Comparison of ENCODE assay signal across 36 cellular contexts in the genomic region with DNA sequence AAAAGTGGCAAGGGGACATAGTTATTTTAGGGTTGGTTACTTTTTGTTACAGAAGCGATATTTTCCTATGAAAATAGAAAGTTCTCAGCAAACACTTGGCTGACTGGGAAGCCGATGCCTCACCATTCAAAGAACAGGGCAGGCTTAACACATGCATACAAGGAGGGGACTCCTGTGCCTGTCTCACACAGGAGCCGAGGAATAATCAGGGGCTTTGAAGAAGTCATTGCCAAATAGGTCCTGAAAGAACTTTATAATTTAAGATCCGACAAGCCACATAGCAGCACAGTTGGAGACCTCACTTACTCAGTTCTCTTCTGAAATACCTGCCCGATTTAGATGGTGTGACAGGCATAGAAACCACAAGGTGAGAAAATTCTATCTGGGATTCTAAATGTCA.
"Had no signal": no experiment of that assay in that cellular context is flagged by ENCODE, and none has a peak within 500 bp of the region (broad histone marks: within the 10 kb centered on the region; RNA-seq: fewer than 3 reads in every experiment).

No MANE protein-coding gene starts in this region.

- H3K4me3 Mint-ChIP-seq: activated naive CD4-positive, alpha-beta T cell treated with anti-CD3 and anti-CD28 coated beads, Interleukin-2, amount 10 ng/mL, durations not matched to agents 7 days and 5 days; activated naive CD4-positive, alpha-beta T cell treated with anti-CD3 and anti-CD28 coated beads, Interleukin-2, amount 50 U/mL, for 24 hours; activated naive CD8-positive, alpha-beta T cell; activated naive CD8-positive, alpha-beta T cell treated with anti-CD3 and anti-CD28 coated beads for 36 hours; activated naive CD8-positive, alpha-beta T cell treated with anti-CD3 and anti-CD28 coated beads, Interleukin-2, amount 10 ng/mL, durations not matched to agents 7 days and 5 days; activated naive CD8-positive, alpha-beta T cell treated with anti-CD3 and anti-CD28 coated beads, Interleukin-2, amount 50 U/mL, for 24 hours; activated T-cell treated with anti-CD3 and anti-CD28 coated beads, Interleukin-2, amount 50 U/mL, for 24 hours; activated T-cell treated with anti-CD3 and anti-CD28 coated beads, Interleukin-2, amount 50 U/mL, for 4 hours; activated T-cell treated with anti-CD3 and anti-CD28 coated beads, Interleukin-2, amount 50 U/mL, for 72 hours; activated T-helper 1 cell treated with anti-CD3 and anti-CD28 coated beads, Interleukin-12 subunit alpha, Interleukin-12 subunit beta, Interleukin-2, Interleukin-4 antibody, amounts not matched to agents 30 ng/mL and 10 ng/mL and 1 ng/mL, durations not matched to agents 14 hours and 24 hours and 36 hours; activated T-helper 17 cell treated with anti-CD3 and anti-CD28 coated beads, Interleukin-2, amount 50 U/mL, for 72 hours; brain; central memory CD8-positive, alpha-beta T cell had no signal

- DNase-seq: activated effector memory CD4-positive, alpha-beta T cell treated with anti-CD3 and anti-CD28 coated beads, Interleukin-2, amount 50 U/mL, for 16 hours; activated effector memory CD4-positive, alpha-beta T cell treated with Interleukin-2 at 50 U/mL for 16 hours; activated gamma-delta T cell; activated gamma-delta T cell treated with Interleukin-2 at 50 U/mL for 16 hours; activated naive CD4-positive, alpha-beta T cell; activated naive CD4-positive, alpha-beta T cell treated with anti-CD3 and anti-CD28 coated beads, Interleukin-2, amount 10 ng/mL, durations not matched to agents 7 days and 5 days; activated naive CD4-positive, alpha-beta T cell treated with anti-CD3 and anti-CD28 coated beads, Interleukin-2, amount 50 U/mL, for 16 hours; activated naive CD4-positive, alpha-beta T cell treated with Interleukin-2 at 50 U/mL for 16 hours; activated naive CD8-positive, alpha-beta T cell treated with anti-CD3 and anti-CD28 coated beads for 36 hours; activated naive CD8-positive, alpha-beta T cell treated with anti-CD3 and anti-CD28 coated beads, Interleukin-2, amount 10 ng/mL, durations not matched to agents 7 days and 5 days; activated naive CD8-positive, alpha-beta T cell treated with anti-CD3 and anti-CD28 coated beads, Interleukin-2, amount 50 U/mL, for 24 hours; activated T-cell treated with anti-CD3 and anti-CD28 coated beads, Interleukin-2, amount 50 U/mL, for 1 hour; activated T-cell treated with anti-CD3 and anti-CD28 coated beads, Interleukin-2, amount 50 U/mL, for 24 hours; activated T-cell treated with anti-CD3 and anti-CD28 coated beads, Interleukin-2, amount 50 U/mL, for 4 hours; activated T-cell treated with anti-CD3 and anti-CD28 coated beads, Interleukin-2, amount 50 U/mL, for 48 hours; activated T-cell treated with anti-CD3 and anti-CD28 coated beads, Interleukin-2, amount 50 U/mL, for 72 hours; adrenal gland; amniotic stem cell; amygdala; aorta; body of pancreas; brain microvascular endothelial cell; caudate nucleus; central memory CD4-positive, alpha-beta T cell; cerebellar nuclear complex had no signal

- H3K27ac ChIP-seq: adrenal gland, ascending aorta, body of pancreas, brain microvascular endothelial cell, breast epithelium, cardiac muscle cell had no signal

- H3K27me3 ChIP-seq: adrenal gland, ascending aorta, body of pancreas, brain microvascular endothelial cell, breast epithelium, cardiac muscle cell had no signal

- H3K27me3 Mint-ChIP-seq: activated naive CD4-positive, alpha-beta T cell treated with anti-CD3 and anti-CD28 coated beads, Interleukin-2, amount 10 ng/mL, durations not matched to agents 7 days and 5 days; activated naive CD8-positive, alpha-beta T cell; activated T-cell treated with anti-CD3 and anti-CD28 coated beads, Interleukin-2, amount 50 U/mL, for 24 hours; brain; central memory CD8-positive, alpha-beta T cell had no signal

- H3K4me1 ChIP-seq: adrenal gland, ascending aorta, body of pancreas, breast epithelium had no signal

- H3K27ac Mint-ChIP-seq: activated naive CD4-positive, alpha-beta T cell treated with anti-CD3 and anti-CD28 coated beads, Interleukin-2, amount 10 ng/mL, durations not matched to agents 7 days and 5 days; activated naive CD4-positive, alpha-beta T cell treated with anti-CD3 and anti-CD28 coated beads, Interleukin-2, amount 50 U/mL, for 24 hours; activated naive CD4-positive, alpha-beta T cell treated with anti-CD3 and anti-CD28 coated beads, Interleukin-2, amount 50 U/mL, for 72 hours; activated naive CD8-positive, alpha-beta T cell; activated naive CD8-positive, alpha-beta T cell treated with anti-CD3 and anti-CD28 coated beads for 36 hours; activated naive CD8-positive, alpha-beta T cell treated with anti-CD3 and anti-CD28 coated beads, Interleukin-2, amount 10 ng/mL, durations not matched to agents 7 days and 5 days; activated naive CD8-positive, alpha-beta T cell treated with anti-CD3 and anti-CD28 coated beads, Interleukin-2, amount 50 U/mL, for 24 hours; activated T-cell treated with anti-CD3 and anti-CD28 coated beads, Interleukin-2, amount 50 U/mL, for 24 hours; activated T-cell treated with anti-CD3 and anti-CD28 coated beads, Interleukin-2, amount 50 U/mL, for 72 hours; activated T-helper 1 cell treated with anti-CD3 and anti-CD28 coated beads, Interleukin-12 subunit alpha, Interleukin-12 subunit beta, Interleukin-2, Interleukin-4 antibody, amounts not matched to agents 30 ng/mL and 10 ng/mL and 1 ng/mL, durations not matched to agents 14 hours and 24 hours and 36 hours; activated T-helper 17 cell treated with anti-CD3 and anti-CD28 coated beads, Interleukin-2, amount 50 U/mL, for 72 hours; activated T-helper 2 cell treated with anti-CD3 and anti-CD28 coated beads, Interferon-gamma antibody, Interleukin-2, Interleukin-4, amounts not matched to agents 10 μg/mL and 5 μg/mL and 100 μg/mL, durations not matched to agents 14 hours and 24 hours and 36 hours; brain had no signal

- H3K9me3 ChIP-seq: adrenal gland, ascending aorta, body of pancreas, breast epithelium had no signal

- H3K4me3 ChIP-seq: adrenal gland, ascending aorta, body of pancreas, breast epithelium, cardiac muscle cell had no signal

- H3K36me3 ChIP-seq: adrenal gland, ascending aorta, brain microvascular endothelial cell, breast epithelium, cardiac muscle cell had no signal

- H3K36me3 Mint-ChIP-seq: activated naive CD4-positive, alpha-beta T cell treated with anti-CD3 and anti-CD28 coated beads, Interleukin-2, amount 10 ng/mL, durations not matched to agents 7 days and 5 days; activated naive CD4-positive, alpha-beta T cell treated with anti-CD3 and anti-CD28 coated beads, Interleukin-2, amount 50 U/mL, for 24 hours; activated naive CD4-positive, alpha-beta T cell treated with anti-CD3 and anti-CD28 coated beads, Interleukin-2, amount 50 U/mL, for 72 hours; activated naive CD8-positive, alpha-beta T cell; activated naive CD8-positive, alpha-beta T cell treated with anti-CD3 and anti-CD28 coated beads for 36 hours; activated naive CD8-positive, alpha-beta T cell treated with anti-CD3 and anti-CD28 coated beads, Interleukin-2, amount 10 ng/mL, durations not matched to agents 7 days and 5 days; brain had no signal

- H3K4me1 Mint-ChIP-seq: activated naive CD4-positive, alpha-beta T cell treated with anti-CD3 and anti-CD28 coated beads, Interleukin-2, amount 50 U/mL, for 24 hours; activated naive CD8-positive, alpha-beta T cell treated with anti-CD3 and anti-CD28 coated beads for 36 hours; activated naive CD8-positive, alpha-beta T cell treated with anti-CD3 and anti-CD28 coated beads, Interleukin-2, amount 50 U/mL, for 24 hours; activated T-helper 17 cell treated with anti-CD3 and anti-CD28 coated beads, Interleukin-2, amount 50 U/mL, for 72 hours; central memory CD8-positive, alpha-beta T cell had no signal

- H3K9me3 Mint-ChIP-seq: activated naive CD4-positive, alpha-beta T cell treated with anti-CD3 and anti-CD28 coated beads, Interleukin-2, amount 10 ng/mL, durations not matched to agents 7 days and 5 days; activated naive CD4-positive, alpha-beta T cell treated with anti-CD3 and anti-CD28 coated beads, Interleukin-2, amount 50 U/mL, for 24 hours; activated naive CD4-positive, alpha-beta T cell treated with anti-CD3 and anti-CD28 coated beads, Interleukin-2, amount 50 U/mL, for 72 hours; activated naive CD8-positive, alpha-beta T cell treated with anti-CD3 and anti-CD28 coated beads for 36 hours; activated naive CD8-positive, alpha-beta T cell treated with anti-CD3 and anti-CD28 coated beads, Interleukin-2, amount 10 ng/mL, durations not matched to agents 7 days and 5 days; activated naive CD8-positive, alpha-beta T cell treated with anti-CD3 and anti-CD28 coated beads, Interleukin-2, amount 50 U/mL, for 24 hours; activated T-cell treated with anti-CD3 and anti-CD28 coated beads, Interleukin-2, amount 50 U/mL, for 24 hours; activated T-cell treated with anti-CD3 and anti-CD28 coated beads, Interleukin-2, amount 50 U/mL, for 72 hours; activated T-helper 1 cell treated with anti-CD3 and anti-CD28 coated beads, Interleukin-12 subunit alpha, Interleukin-12 subunit beta, Interleukin-2, Interleukin-4 antibody, amounts not matched to agents 30 ng/mL and 10 ng/mL and 1 ng/mL, durations not matched to agents 14 hours and 24 hours and 36 hours; activated T-helper 17 cell treated with anti-CD3 and anti-CD28 coated beads, Interleukin-2, amount 50 U/mL, for 72 hours; activated T-helper 2 cell treated with anti-CD3 and anti-CD28 coated beads, Interferon-gamma antibody, Interleukin-2, Interleukin-4, amounts not matched to agents 10 μg/mL and 5 μg/mL and 100 μg/mL, durations not matched to agents 14 hours and 24 hours and 36 hours; brain had no signal
